30 cellular contexts compared by ENCODE assay signal in the genomic region with DNA sequence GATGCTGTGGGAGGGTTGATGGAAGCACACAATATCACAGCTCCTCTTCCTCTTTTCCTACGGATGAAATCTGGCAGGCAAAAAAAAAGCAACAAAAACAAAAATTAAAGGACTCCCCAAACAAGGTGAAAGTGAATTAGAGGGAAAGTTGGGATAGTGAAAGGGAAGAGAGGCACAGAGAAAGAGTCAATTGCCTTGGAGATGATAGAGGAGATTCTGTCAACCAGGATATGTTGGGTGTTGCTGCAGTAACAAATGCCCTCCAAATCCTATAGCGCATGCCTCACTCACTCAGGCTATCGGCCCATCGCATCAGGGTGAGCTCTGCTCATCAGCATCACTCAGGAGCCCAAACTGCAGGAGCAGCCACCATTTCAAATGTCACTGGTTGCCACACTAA.
"Had no signal": no experiment of that assay in that cellular context is flagged by ENCODE, and none has a peak within 500 bp of the region (broad histone marks: within the 10 kb centered on the region; RNA-seq: fewer than 3 reads in every experiment).

No MANE protein-coding gene starts in this region.

- H3K4me3 Mint-ChIP-seq: activated CD4-positive, alpha-beta memory T cell treated with anti-CD3 and anti-CD28 coated beads, Interleukin-2, amount 10 ng/mL, durations not matched to agents 7 days and 5 days; activated CD4-positive, alpha-beta T cell treated with anti-CD3 and anti-CD28 coated beads, Interleukin-2, amount 10 ng/mL, durations not matched to agents 7 days and 5 days; activated naive CD8-positive, alpha-beta T cell treated with anti-CD3 and anti-CD28 coated beads for 36 hours; activated naive CD8-positive, alpha-beta T cell treated with anti-CD3 and anti-CD28 coated beads, Interleukin-2, amount 50 U/mL, for 24 hours; activated T-cell treated with anti-CD3 and anti-CD28 coated beads, Interleukin-2, amount 50 U/mL, for 24 hours; activated T-cell treated with anti-CD3 and anti-CD28 coated beads, Interleukin-2, amount 50 U/mL, for 72 hours; T-helper 17 cell had no signal

- H3K4me3 ChIP-seq: adrenal gland, body of pancreas, cardiac muscle cell, colonic mucosa, esophagus squamous epithelium, gastroesophageal sphincter, heart right ventricle had no signal

- H3K27me3 Mint-ChIP-seq: activated CD4-positive, alpha-beta memory T cell treated with anti-CD3 and anti-CD28 coated beads, Interleukin-2, amount 10 ng/mL, durations not matched to agents 7 days and 5 days; T-helper 17 cell had no signal

- H3K4me1 Mint-ChIP-seq: activated CD4-positive, alpha-beta memory T cell treated with anti-CD3 and anti-CD28 coated beads, Interleukin-2, amount 10 ng/mL, durations not matched to agents 7 days and 5 days; activated CD4-positive, alpha-beta T cell treated with anti-CD3 and anti-CD28 coated beads, Interleukin-2, amount 10 ng/mL, durations not matched to agents 7 days and 5 days; activated naive CD8-positive, alpha-beta T cell treated with anti-CD3 and anti-CD28 coated beads for 36 hours; T-helper 17 cell had no signal

- H3K27ac Mint-ChIP-seq: activated CD4-positive, alpha-beta memory T cell treated with anti-CD3 and anti-CD28 coated beads, Interleukin-2, amount 10 ng/mL, durations not matched to agents 7 days and 5 days; activated CD4-positive, alpha-beta T cell treated with anti-CD3 and anti-CD28 coated beads, Interleukin-2, amount 10 ng/mL, durations not matched to agents 7 days and 5 days; activated naive CD8-positive, alpha-beta T cell treated with anti-CD3 and anti-CD28 coated beads for 36 hours; activated naive CD8-positive, alpha-beta T cell treated with anti-CD3 and anti-CD28 coated beads, Interleukin-2, amount 50 U/mL, for 24 hours; activated T-cell treated with anti-CD3 and anti-CD28 coated beads, Interleukin-2, amount 50 U/mL, for 24 hours; activated T-cell treated with anti-CD3 and anti-CD28 coated beads, Interleukin-2, amount 50 U/mL, for 72 hours; T-helper 17 cell had no signal

- H3K27me3 ChIP-seq: adrenal gland, body of pancreas, cardiac muscle cell, colonic mucosa, esophagus squamous epithelium, gastroesophageal sphincter, heart right ventricle had no signal

- H3K9me3 Mint-ChIP-seq: activated naive CD8-positive, alpha-beta T cell treated with anti-CD3 and anti-CD28 coated beads, Interleukin-2, amount 50 U/mL, for 24 hours; activated T-cell treated with anti-CD3 and anti-CD28 coated beads, Interleukin-2, amount 50 U/mL, for 24 hours; activated T-cell treated with anti-CD3 and anti-CD28 coated beads, Interleukin-2, amount 50 U/mL, for 72 hours had no signal

- H3K9me3 ChIP-seq: body of pancreas, colonic mucosa, esophagus squamous epithelium, gastroesophageal sphincter had no signal

- DNase-seq: activated CD4-positive, alpha-beta memory T cell treated with anti-CD3 and anti-CD28 coated beads, Interleukin-2, amount 10 ng/mL, durations not matched to agents 7 days and 5 days; activated CD4-positive, alpha-beta T cell treated with anti-CD3 and anti-CD28 coated beads for 1 hour; activated CD4-positive, alpha-beta T cell treated with anti-CD3 and anti-CD28 coated beads for 4 hours; activated CD4-positive, alpha-beta T cell treated with anti-CD3 and anti-CD28 coated beads, Interleukin-2, amount 10 ng/mL, durations not matched to agents 7 days and 5 days; activated CD4-positive, alpha-beta T cell treated with anti-CD3 and anti-CD28 coated beads, Interleukin-2, amount 50 U/mL, for 4 hours; activated CD8-positive, alpha-beta memory T cell treated with anti-CD3 and anti-CD28 coated beads, Interleukin-2, amount 50 U/mL, for 48 hours; activated gamma-delta T cell; activated naive CD4-positive, alpha-beta T cell; activated naive CD4-positive, alpha-beta T cell treated with anti-CD3 and anti-CD28 coated beads, Interleukin-2, amount 50 U/mL, for 16 hours; activated naive CD8-positive, alpha-beta T cell treated with anti-CD3 and anti-CD28 coated beads for 36 hours; activated naive CD8-positive, alpha-beta T cell treated with anti-CD3 and anti-CD28 coated beads, Interleukin-2, amount 50 U/mL, for 24 hours; activated T-cell treated with anti-CD3 and anti-CD28 coated beads for 4 hours; activated T-cell treated with anti-CD3 and anti-CD28 coated beads, Interleukin-2, amount 50 U/mL, for 24 hours; activated T-cell treated with anti-CD3 and anti-CD28 coated beads, Interleukin-2, amount 50 U/mL, for 72 hours; adrenal gland; amygdala; aorta; central memory CD4-positive, alpha-beta T cell; cerebellar nuclear complex; colonic mucosa; effector CD8-positive, alpha-beta T cell; esophagus squamous epithelium; foreskin melanocyte; heart right ventricle; T-helper 1 cell; T-helper 17 cell had no signal

- H3K27ac ChIP-seq: adrenal gland, body of pancreas, cardiac muscle cell, colonic mucosa, epithelial cell of prostate, esophagus squamous epithelium, gastroesophageal sphincter, heart right ventricle had no signal

- H3K36me3 Mint-ChIP-seq: activated naive CD8-positive, alpha-beta T cell treated with anti-CD3 and anti-CD28 coated beads for 36 hours had no signal

- H3K36me3 ChIP-seq: adrenal gland, cardiac muscle cell, colonic mucosa, esophagus squamous epithelium, gastroesophageal sphincter, heart right ventricle had no signal

- ATAC-seq: activated naive CD8-positive, alpha-beta T cell treated with anti-CD3 and anti-CD28 coated beads, Interleukin-2, amount 50 U/mL, for 24 hours; activated T-cell treated with anti-CD3 and anti-CD28 coated beads, Interleukin-2, amount 50 U/mL, for 72 hours; body of pancreas; gastroesophageal sphincter; heart right ventricle; T-helper 17 cell had no signal

- H3K4me1 ChIP-seq: adrenal gland, body of pancreas, colonic mucosa, gastroesophageal sphincter had no signal
